ENCODE assay signal across 1 cellular context in the genomic region with DNA sequence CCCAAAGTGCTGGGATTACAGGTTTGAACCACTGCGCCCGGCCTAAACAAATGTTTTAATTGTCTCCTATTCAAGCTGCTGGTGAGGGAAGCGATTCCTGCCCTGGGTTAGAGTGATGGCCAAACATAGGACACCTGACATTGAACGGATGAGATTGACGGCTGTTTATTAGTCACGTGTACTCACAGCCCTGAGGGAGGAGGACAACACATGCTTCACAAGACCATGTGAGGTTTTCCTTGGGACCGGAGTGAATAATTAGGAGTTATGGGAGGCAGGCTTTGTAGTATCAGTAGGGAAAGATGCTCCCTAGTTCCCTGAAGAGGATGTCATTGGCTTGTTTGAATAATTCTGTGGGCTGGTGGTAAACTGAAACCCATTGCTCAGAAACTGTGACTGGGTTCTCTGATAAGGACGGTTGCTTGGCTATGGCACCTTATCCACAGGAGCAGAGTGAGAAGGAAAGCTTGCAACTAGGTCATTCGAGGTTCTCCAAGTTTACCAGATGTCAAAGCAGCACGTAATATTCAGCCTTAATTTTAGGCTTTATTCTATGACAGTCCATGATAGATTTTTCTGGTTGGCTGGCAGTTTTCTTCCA.
TF ChIP-seq lines count a peak whose summit lies in the region.

No MANE protein-coding gene starts in this region.

TF ChIP-seq in HepG2, 621 proteins besides CTCF, POLR2A, EP300 and RAD21 (continued from another document):
- TF ChIP-seq, protein P1, sequence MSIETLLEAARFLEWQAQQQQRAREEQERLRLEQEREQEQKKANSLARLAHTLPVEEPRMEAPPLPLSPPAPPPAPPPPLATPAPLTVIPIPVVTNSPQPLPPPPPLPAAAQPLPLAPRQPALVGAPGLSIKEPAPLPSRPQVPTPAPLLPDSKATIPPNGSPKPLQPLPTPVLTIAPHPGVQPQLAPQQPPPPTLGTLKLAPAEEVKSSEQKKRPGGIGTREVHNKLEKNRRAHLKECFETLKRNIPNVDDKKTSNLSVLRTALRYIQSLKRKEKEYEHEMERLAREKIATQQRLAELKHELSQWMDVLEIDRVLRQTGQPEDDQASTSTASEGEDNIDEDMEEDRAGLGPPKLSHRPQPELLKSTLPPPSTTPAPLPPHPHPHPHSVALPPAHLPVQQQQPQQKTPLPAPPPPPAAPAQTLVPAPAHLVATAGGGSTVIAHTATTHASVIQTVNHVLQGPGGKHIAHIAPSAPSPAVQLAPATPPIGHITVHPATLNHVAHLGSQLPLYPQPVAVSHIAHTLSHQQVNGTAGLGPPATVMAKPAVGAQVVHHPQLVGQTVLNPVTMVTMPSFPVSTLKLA (IDR thresholded peaks at IDR 0.05): peak; percentile 54
TF ChIP-seq in HepG2: peak in this region for 1.
